Comparison of ENCODE assay signal across 22 cellular contexts in the genomic region with DNA sequence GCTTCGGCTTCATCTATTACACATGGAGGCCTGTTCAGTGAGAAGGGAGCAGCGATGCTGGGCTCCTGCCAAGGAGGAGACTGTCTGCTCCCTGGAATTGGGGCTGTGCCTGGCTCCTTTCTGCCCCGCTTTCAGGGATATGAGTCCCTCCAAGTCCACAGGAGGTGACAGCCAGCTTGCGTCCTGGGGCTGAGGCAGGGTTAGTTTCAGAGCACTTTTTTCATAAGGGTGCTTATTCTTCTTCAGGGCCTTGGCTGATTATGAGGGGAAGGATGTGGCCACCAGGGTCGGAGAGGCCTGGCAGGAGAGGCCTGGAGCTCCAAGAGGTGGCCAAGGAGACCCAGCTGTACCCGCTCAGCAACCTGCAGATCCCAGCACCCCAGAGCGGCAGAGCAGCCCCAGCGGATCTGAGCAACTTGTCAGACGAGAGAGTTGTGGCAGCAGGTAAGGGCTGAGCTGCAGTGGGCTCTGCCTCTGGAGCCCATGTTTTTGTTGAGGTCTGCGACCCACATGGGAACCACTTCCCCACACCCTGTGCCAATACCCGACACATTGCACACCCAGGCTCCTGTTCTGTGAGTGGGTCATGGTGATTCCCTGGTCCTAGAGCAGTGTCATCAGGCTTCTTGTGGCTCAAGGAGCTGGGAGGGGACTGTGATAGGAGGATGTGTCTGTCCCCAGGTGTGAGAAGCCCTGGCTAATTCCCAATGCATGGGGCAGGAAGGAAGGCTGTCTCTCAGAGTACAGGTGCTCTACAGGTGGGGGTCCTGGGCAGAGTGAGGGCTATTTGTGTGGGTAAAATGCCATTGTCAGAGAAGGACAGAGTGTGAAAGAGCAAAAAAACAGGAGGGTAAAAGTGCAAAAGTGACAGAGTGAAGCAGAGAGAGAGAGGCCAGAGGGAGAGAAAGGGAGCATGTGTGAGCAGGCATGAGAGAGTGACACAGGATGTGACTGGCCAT. TPM values are rescaled to one million over a fixed set of nuclear protein-coding genes. Genes with fewer than 3 reads are reported as not detected.
DNase-seq lines count a peak whose midpoint lies in the region; ATAC-seq, FAIRE-seq and TF ChIP-seq lines count a peak whose summit lies in the region.
"Had no signal": no experiment of that assay in that cellular context is flagged by ENCODE, and none has a peak within 500 bp of the region (broad histone marks: within the 10 kb centered on the region; RNA-seq: fewer than 3 reads in every experiment).

No MANE protein-coding gene starts in this region.

- DNase-seq in T-helper 17 cell (no peak), chondrocyte (ENCODE audit: low spot score) (peak; percentile 77), posterior vena cava (ENCODE audit: low spot score) (peak; percentile 63), uterus (no peak), GM19239 (ENCODE audit: insufficient read length, low spot score) (no peak), SIG-M5 (lab: John Stamatoyannopoulos, UW) (no peak)
- DNase-seq: ACHN; BE2C; C1 segment of cervical spinal cord; Caco-2; CD4-positive, CD25-positive, alpha-beta regulatory T cell; CD8-positive, alpha-beta memory T cell; HCEC 1CT; HFFc6; IMR-90 had no signal

- no peak for FAIRE-seq in GM19239 (lab: Jason Lieb, UNC)
- FAIRE-seq: A204.1, D721Med, G401.6, GM12891, H54, HTR-8/SVneo had no signal

- peaks cover 7% of the 10 kb centered on the region for H3K36me3 Mint-ChIP-seq in T-helper 17 cell (ENCODE audit: low read depth)
- H3K36me3 Mint-ChIP-seq in chondrocyte (ENCODE audit: low read depth) = peaks cover 7% of the 10 kb centered on the region

- H3K27ac ChIP-seq in uterus = no peak overlapping the region

- H3K4me1 Mint-ChIP-seq in T-helper 17 cell (peaks cover 5% of the 10 kb centered on the region), chondrocyte (ENCODE audit: low read depth) (peaks cover 14% of the 10 kb centered on the region)
- H3K4me1 Mint-ChIP-seq: GM23338 had no signal

- peak overlapping the region; percentile 39 for H3K27ac Mint-ChIP-seq in T-helper 17 cell
- no peak overlapping the region for H3K27ac Mint-ChIP-seq in chondrocyte (ENCODE audit: unreplicated experiment)
- H3K27ac Mint-ChIP-seq: CD8-positive, alpha-beta memory T cell; GM23338; HFFc6 had no signal

- TF ChIP-seq POLR2A in uterus (IDR thresholded peaks at IDR 0.05) = no peak

- H3K4me3 Mint-ChIP-seq in T-helper 17 cell (no peak overlapping the region), chondrocyte (ENCODE audit: unreplicated experiment) (no peak overlapping the region)
- H3K4me3 Mint-ChIP-seq: CD8-positive, alpha-beta memory T cell; GM23338; HFFc6 had no signal

- TF ChIP-seq CTCF in chondrocyte (IDR thresholded peaks at IDR 0.05) (no peak), uterus (IDR thresholded peaks at IDR 0.05) (no peak)

- no peaks in the 10 kb centered on the region for H3K27me3 ChIP-seq in uterus
- H3K27me3 ChIP-seq: BE2C had no signal

- H3K36me3 ChIP-seq in uterus = no peaks in the 10 kb centered on the region
- H3K36me3 ChIP-seq: BE2C had no signal

- no peaks in the 10 kb centered on the region for H3K27me3 Mint-ChIP-seq in T-helper 17 cell
- H3K27me3 Mint-ChIP-seq in chondrocyte (ENCODE audit: low read depth) = no peaks in the 10 kb centered on the region

- H3K9me3 Mint-ChIP-seq in chondrocyte (ENCODE audit: low read depth) = no peaks in the 10 kb centered on the region
- H3K9me3 Mint-ChIP-seq: CD4-positive, CD25-positive, alpha-beta regulatory T cell; CD8-positive, alpha-beta memory T cell; GM23338; HFFc6 had no signal

- no peaks in the 10 kb centered on the region for H3K9me3 ChIP-seq in T-helper 17 cell (ENCODE audit: control insufficient read depth, low read length, poor library complexity, severe bottlenecking)
- H3K9me3 ChIP-seq in uterus = no peaks in the 10 kb centered on the region
- H3K9me3 ChIP-seq: BE2C, Caco-2 had no signal

- no peak for ATAC-seq in T-helper 17 cell
- ATAC-seq: GM23338 had no signal

- no peaks in the 10 kb centered on the region for H3K4me1 ChIP-seq in uterus
- H3K4me1 ChIP-seq: BE2C, Caco-2 had no signal

- H3K4me3 ChIP-seq in uterus = no peak overlapping the region
- H3K4me3 ChIP-seq: GM23338 had no signal

- intact Hi-C loops in posterior vena cava (cut with DNase I) = no loop called here
- intact Hi-C loops in uterus (cut with DNase I; ENCODE audit: low total_unique reads) = no loop called here

RNA-seq across cellular contexts. Expression of a gene that starts 47.4 kb away (rescaled TPM):
- 10 to 100 TPM in 1 of 2 donors, 1 to 10 TPM in 1; 2.7 to 40.2 TPM for total RNA-seq in T-helper 17 cell
- total RNA-seq in chondrocyte = 6.0 to 14.0 TPM (median 13.7 TPM) in 3 replicates
- total RNA-seq in posterior vena cava = 1 to 10 TPM; 2.8 to 7.9 TPM
- total RNA-seq in uterus = 10 to 100 TPM in 2 of 4 donors, 1 to 10 TPM in 2; 1.3 to 32.6 (median 12.1) TPM

RNA-seq across cellular contexts. Expression of a gene that starts 48.6 kb away (rescaled TPM):
- total RNA-seq in T-helper 17 cell = under 1 TPM; 0.07 to 0.16 TPM
- not detected in 3 replicates for total RNA-seq in chondrocyte
- total RNA-seq in posterior vena cava = not detected
- under 1 TPM in 1 of 4 donors, not detected in 3; 0.07 TPM for total RNA-seq in uterus
- total RNA-seq: Caco-2; CD8-positive, alpha-beta memory T cell; HFFc6; IMR-90 had no signal

Comparison
In these comparisons a context has a peak if more than half of its experiments do, and no peak if none do; other contexts are left out.
1. DNase-seq: peak in chondrocyte (single experiment) and posterior vena cava (single experiment); none in T-helper 17 cell (0 of 3), uterus (0 of 2), GM19239 (single experiment) and SIG-M5 (single experiment).